34 cellular contexts compared by ENCODE assay signal in the genomic region with DNA sequence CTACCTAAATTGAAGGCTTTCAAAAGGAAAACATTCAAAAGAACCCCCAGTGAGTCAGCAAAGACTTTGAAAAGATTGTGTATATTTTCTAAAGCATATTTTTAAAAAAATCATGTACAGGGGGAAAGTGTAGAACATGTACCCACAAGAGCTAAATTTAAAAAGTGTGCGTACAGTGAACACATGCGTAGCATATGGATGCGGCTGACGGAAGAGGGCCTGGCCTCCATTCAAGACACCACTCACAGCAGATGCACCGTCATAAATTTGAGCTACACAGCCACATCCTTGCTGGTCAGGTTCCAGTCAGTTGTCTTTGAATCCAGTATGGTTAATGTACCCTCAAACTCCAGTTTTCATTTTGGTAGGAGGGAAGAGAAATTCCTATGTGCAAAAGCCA. TPM values are rescaled to one million over a fixed set of nuclear protein-coding genes. Genes with fewer than 3 reads are reported as not detected.
"Had no signal": no experiment of that assay in that cellular context is flagged by ENCODE, and none has a peak within 500 bp of the region (broad histone marks: within the 10 kb centered on the region; RNA-seq: fewer than 3 reads in every experiment).

No MANE protein-coding gene starts in this region.

- H3K27me3 ChIP-seq: body of pancreas, cardiac muscle cell, foreskin keratinocyte, left lung, pancreas, sigmoid colon, thyroid gland, upper lobe of left lung, vagina had no signal

- ATAC-seq: activated CD4-positive, alpha-beta T cell treated with anti-CD3 and anti-CD28 coated beads for 36 hours; body of pancreas; foreskin keratinocyte; heart right ventricle; left lung; pancreas; psoas muscle; stimulated activated memory B cell treated with anti-CD40 and anti-IgM and Interleukin-4, amounts not matched to agents 10 μg/mL and 1 μg/mL and 100 μg/mL, for 72 hours; stimulated activated naive CD8-positive, alpha-beta T cell treated with anti-CD3 and anti-CD28 coated beads, Interleukin-15, amount 100 ng/mL, for 72 hours had no signal

- H3K4me3 ChIP-seq: body of pancreas, cardiac muscle cell, heart right ventricle, left lung, pancreas, psoas muscle, sigmoid colon, thyroid gland, upper lobe of left lung, vagina had no signal

- H3K36me3 ChIP-seq: cardiac muscle cell, heart right ventricle, left lung, neutrophil, pancreas, sigmoid colon, thyroid gland, upper lobe of left lung, vagina had no signal

- FAIRE-seq: endothelial cell of umbilical vein, islet of Langerhans, pancreas, small intestine had no signal

- DNase-seq: activated CD4-positive, alpha-beta T cell treated with anti-CD3 and anti-CD28 coated beads for 36 hours; activated CD4-positive, CD25-positive, alpha-beta regulatory T cell; activated effector memory CD4-positive, alpha-beta T cell treated with Interleukin-2 at 50 U/mL for 16 hours; activated naive CD4-positive, alpha-beta T cell treated with Interleukin-2 at 50 U/mL for 16 hours; activated T-cell treated with anti-CD3 and anti-CD28 coated beads for 4 hours; aorta; body of pancreas; cortex of kidney; foreskin keratinocyte; heart right ventricle; left lung; pancreas; psoas muscle; sigmoid colon; small intestine; stimulated activated CD4-positive, alpha-beta T cell treated with anti-CD3 and anti-CD28 coated beads, Interleukin-1b, Interleukin-23, amount 100 ng/mL, for 48 hours; stimulated activated CD4-positive, alpha-beta T cell treated with anti-CD3 and anti-CD28 coated beads, Interleukin-4, amount 100 ng/mL, for 4 hours; stimulated activated CD8-positive, alpha-beta memory T cell treated with anti-CD3 and anti-CD28 coated beads, Interleukin-4, amount 100 ng/mL, for 48 hours; stimulated activated naive CD8-positive, alpha-beta T cell treated with anti-CD3 and anti-CD28 coated beads, Interleukin-15, amount 100 ng/mL, for 72 hours; thyroid gland; upper lobe of left lung had no signal

- H3K4me1 ChIP-seq: body of pancreas, foreskin keratinocyte, heart right ventricle, left lung, pancreas, psoas muscle, sigmoid colon, thyroid gland, upper lobe of left lung, vagina had no signal

- H3K9me3 ChIP-seq: body of pancreas, heart right ventricle, left lung, neutrophil, pancreas, psoas muscle, sigmoid colon, thyroid gland, upper lobe of left lung, vagina had no signal

- H3K27ac ChIP-seq: body of pancreas, cardiac muscle cell, foreskin keratinocyte, heart right ventricle, left lung, neutrophil, pancreas, psoas muscle, sigmoid colon, thyroid gland, upper lobe of left lung, vagina had no signal

RNA-seq across cellular contexts. Expression of a gene that starts 54.3 kb away (rescaled TPM):
- total RNA-seq: activated CD4-positive, alpha-beta T cell treated with anti-CD3 and anti-CD28 coated beads for 36 hours; aorta; body of pancreas; cardiac muscle cell; chondrocyte; endothelial cell of umbilical vein; foreskin keratinocyte; heart right ventricle; left lung; lung microvascular endothelial cell; mesenteric fat pad; mucosa of gallbladder; pancreas; psoas muscle; sigmoid colon; T-helper 1 cell treated with Interleukin-12 subunit alpha and Interleukin-12 subunit beta and Interleukin-4 antibody, amounts not matched to agents 30 ng/mL and 1 ng/mL, for 36 hours; thyroid gland; upper lobe of left lung; vagina had no signal
- polyA plus RNA-seq: adipose tissue, aorta, cardiac muscle cell, endothelial cell of umbilical vein, esophagus, foreskin keratinocyte, heart right ventricle, pancreas, psoas muscle, sigmoid colon, small intestine had no signal
